ENCODE assay signal across 1 cellular context in genomic region chr16:50384500-50385122, GRCh38.
TF ChIP-seq lines count a peak whose summit lies in the region.

No MANE protein-coding gene starts in this region.

TF ChIP-seq in K562, 482 proteins besides CTCF, POLR2A, EP300 and RAD21 (continued from another document):
- TF ChIP-seq PBX2 (CRISPR knock-in tag; IDR thresholded peaks at IDR 0.05; ENCODE audit: low read depth) (no peak), PBX2 (tag; conservative IDR thresholded peaks at IDR 0.05; ENCODE audit: low read depth) (peak; percentile 51), ZNF408 (CRISPR knock-in tag; IDR thresholded peaks at IDR 0.05; ENCODE audit: low read depth) (no peak), ETS2 (tag; IDR thresholded peaks at IDR 0.05; ENCODE audit: borderline replicate concordance, poor library complexity, severe bottlenecking) (no peak), NFE2 (IDR thresholded peaks at IDR 0.05; ENCODE audit: low read depth) (no peak), RBM22 (IDR thresholded peaks at IDR 0.05; ENCODE audit: low read depth, low read length, poor library complexity, severe bottlenecking) (no peak), PHF8 (IDR thresholded peaks at IDR 0.05; ENCODE audit: borderline replicate concordance, low read length) (no peak), MEIS2 (IDR thresholded peaks at IDR 0.05; ENCODE audit: partially characterized antibody) (peak; percentile 66), SNRNP70 (optimal IDR thresholded peaks at IDR 0.05; ENCODE audit: low read depth, low read length) (no peak), SIRT6 (IDR thresholded peaks at IDR 0.05; ENCODE audit: low read depth, low read length) (no peak), PKNOX1 (IDR thresholded peaks at IDR 0.05) (peak; percentile 66), NONO (IDR thresholded peaks at IDR 0.05; ENCODE audit: low read depth in 2 of 2, low read length in 1 of 2) (no peak), CREB1 (IDR thresholded peaks at IDR 0.05) (no peak), CREB1 (CRISPR knock-in tag; IDR thresholded peaks at IDR 0.05) (no peak)
